In the genomic region with DNA sequence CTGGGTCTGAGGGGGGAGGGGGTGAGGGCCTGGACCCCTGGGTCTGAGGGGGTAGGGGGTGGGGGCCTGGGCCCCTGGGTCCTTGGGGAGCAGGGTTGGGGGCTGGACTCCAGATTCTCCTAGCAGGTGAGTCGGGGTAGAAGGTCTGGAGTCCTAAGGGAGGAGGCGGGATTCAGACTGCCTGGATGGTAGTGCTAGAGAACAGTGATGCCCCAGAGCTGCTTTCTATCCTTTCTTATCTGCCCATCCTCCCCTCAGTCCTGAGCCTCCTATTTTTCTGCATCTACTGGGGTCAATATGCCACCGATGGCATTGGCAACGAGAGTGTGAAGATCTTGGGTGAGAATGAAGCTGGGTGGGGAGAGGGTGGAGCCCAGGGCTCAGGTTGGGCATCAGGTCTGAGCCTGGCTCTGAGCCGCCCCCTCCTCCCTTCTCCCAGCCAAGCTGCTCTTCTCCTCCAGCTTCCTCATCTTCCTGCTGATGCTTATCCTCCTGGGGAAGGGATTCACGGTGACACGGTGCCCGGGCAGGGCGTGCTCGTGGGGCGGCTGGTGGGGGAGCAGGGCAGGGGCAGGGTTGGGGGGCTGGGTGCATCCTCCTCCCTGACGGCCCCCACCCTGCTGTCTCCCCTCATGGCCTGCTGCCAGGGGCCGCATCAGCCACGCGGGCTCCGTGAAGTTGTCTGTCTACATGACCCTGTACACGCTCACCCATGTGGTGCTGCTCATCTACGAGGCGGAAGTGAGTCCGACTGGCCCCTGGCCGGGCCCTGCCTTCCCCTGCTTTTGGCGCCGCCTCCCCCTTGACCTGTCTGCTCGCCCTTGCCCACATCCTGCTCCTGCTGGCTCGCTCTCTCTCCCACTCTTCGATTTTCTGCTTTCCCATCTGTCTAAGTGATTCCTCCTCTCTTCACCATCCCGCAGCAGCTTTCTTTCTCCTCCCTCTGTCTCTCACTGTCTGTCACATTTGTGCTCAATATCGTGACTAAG, we compare ENCODE assay signal across 10 cellular contexts. TPM values are rescaled to one million over a fixed set of nuclear protein-coding genes. Genes with fewer than 3 reads are reported as not detected.
DNase-seq lines count a peak whose midpoint lies in the region; ATAC-seq, FAIRE-seq and TF ChIP-seq lines count a peak whose summit lies in the region.
"Had no signal": no experiment of that assay in that cellular context is flagged by ENCODE, and none has a peak within 500 bp of the region (broad histone marks: within the 10 kb centered on the region; RNA-seq: fewer than 3 reads in every experiment).

No MANE protein-coding gene starts in this region.

- no peaks in the 10 kb centered on the region for H3K27me3 ChIP-seq in breast epithelium
- peaks cover 2 to 51% (median 27%) of the 10 kb centered on the region in 3 donors for H3K27me3 ChIP-seq in stomach

- 31 to 40% (median 36%) methylated on average over 18 to 28 of the region's 28 CpGs for WGBS in stomach, 5 donors

- no peak overlapping the region for H3K27ac ChIP-seq in breast epithelium
- no peak overlapping the region for H3K27ac ChIP-seq in stomach

- peaks cover 12% of the 10 kb centered on the region for H3K4me1 Mint-ChIP-seq in MCF 10A (ENCODE audit: insufficient read depth, unreplicated experiment)
- peaks cover 21 to 27% of the 10 kb centered on the region in 2 donors for H3K4me1 Mint-ChIP-seq in effector memory CD8-positive, alpha-beta T cell (ENCODE audit: low read depth in 2 of 2)

- H3K36me3 ChIP-seq in breast epithelium (no peaks in the 10 kb centered on the region), stomach (no peaks in the 10 kb centered on the region)

- POLR2A ChIA-PET in MCF 10A (lab: Yijun Ruan, JAX) = no interaction called here

- H3K27ac Mint-ChIP-seq in MCF 10A (ENCODE audit: low read depth, unreplicated experiment) = no peak overlapping the region
- no peak overlapping the region for H3K27ac Mint-ChIP-seq in effector memory CD8-positive, alpha-beta T cell

- H3K36me3 Mint-ChIP-seq in MCF 10A (ENCODE audit: insufficient read depth, unreplicated experiment) = peaks cover 6% of the 10 kb centered on the region
- no peaks in the 10 kb centered on the region for H3K36me3 Mint-ChIP-seq in effector memory CD8-positive, alpha-beta T cell (ENCODE audit: insufficient read depth)

- no TSS peak for BruUV-seq in MCF 10A (replicated peaks; lab: Mats Ljungman, UMichigan)

- peak; percentile 32 for ATAC-seq in effector memory CD8-positive, alpha-beta T cell (replicated peaks)
- ATAC-seq: HCT116 had no signal

- peak overlapping the region; percentile 6 for H3K4me3 Mint-ChIP-seq in MCF 10A (ENCODE audit: unreplicated experiment)
- peak overlapping the region; percentile 39 to 40 for H3K4me3 Mint-ChIP-seq in effector memory CD8-positive, alpha-beta T cell

- peak overlapping the region in 1 of 3 donors; percentile 31 for H3K4me3 ChIP-seq in breast epithelium
- no peak overlapping the region for H3K4me3 ChIP-seq in stomach

- H3K4me1 ChIP-seq in breast epithelium = no peaks in the 10 kb centered on the region
- peaks cover 13 to 23% (median 18%) of the 10 kb centered on the region in 4 donors for H3K4me1 ChIP-seq in stomach

- H3K9me3 ChIP-seq in breast epithelium = no peaks in the 10 kb centered on the region
- no peaks in the 10 kb centered on the region for H3K9me3 ChIP-seq in stomach

- DNase-seq in MCF 10A (ENCODE audit: unreplicated experiment) (no peak), breast epithelium (ENCODE audit: low spot score in 2 of 2) (no peak), NOMO-1 treated with DMSO at 0.1 percent for 48 hours (lab: John Stamatoyannopoulos, UW; ENCODE audit: unreplicated experiment) (peak; percentile 59), urothelium cell line (ENCODE audit: low spot score) (peak; percentile 70), NCI-H345 treated with DMSO at 0.1 percent for 48 hours (lab: John Stamatoyannopoulos, UW; ENCODE audit: unreplicated experiment) (no peak), COR-L47 (lab: John Stamatoyannopoulos, UW) (no peak), stomach (no peak)
- no peak for DNase-seq in effector memory CD8-positive, alpha-beta T cell
- DNase-seq: NCI-H1436 had no signal

- CTCF ChIA-PET in MCF 10A (lab: Yijun Ruan, JAX) = interaction anchor here (0.5 to 1.9 kb wide), 4 partner anchors 20 to 191 kb away, joined by 3 to 5 read pairs (median 3); no protein-coding TSS in a partner anchor

- TF ChIP-seq EP300 in stomach (IDR thresholded peaks at IDR 0.05) = no peak

- H3K9me3 Mint-ChIP-seq in MCF 10A (ENCODE audit: unreplicated experiment) = no peaks in the 10 kb centered on the region
- no peaks in the 10 kb centered on the region for H3K9me3 Mint-ChIP-seq in effector memory CD8-positive, alpha-beta T cell

- TF ChIP-seq POLR2A in breast epithelium (IDR thresholded peaks at IDR 0.05) (no peak), stomach (IDR thresholded peaks at IDR 0.05) (no peak)

- peaks cover 13% of the 10 kb centered on the region for H3K27me3 Mint-ChIP-seq in MCF 10A (ENCODE audit: insufficient read depth, unreplicated experiment)
- H3K27me3 Mint-ChIP-seq in effector memory CD8-positive, alpha-beta T cell = peaks cover 28 to 41% of the 10 kb centered on the region in 2 donors

- TF ChIP-seq CTCF in MCF 10A (IDR thresholded peaks at IDR 0.05; ENCODE audit: unreplicated experiment) (no peak), breast epithelium (IDR thresholded peaks at IDR 0.05) (no peak), stomach (IDR thresholded peaks at IDR 0.05) (no peak)

- intact Hi-C loops in MCF 10A (cut with micrococcal nuclease) (no loop called here), breast epithelium (cut with DNase I; ENCODE audit: low total_unique reads) (no loop called here), stomach (cut with DNase I; ENCODE audit: low total_unique reads) (no loop called here)

- FAIRE-seq in urothelium cell line (lab: Jason Lieb, UNC) = peak; percentile 63

RNA-seq across cellular contexts. Expression of gene TMEM145, which starts 3.4 kb away (rescaled TPM):
- total RNA-seq in MCF 10A (2022) (not detected in 2 replicates), breast epithelium (under 1 TPM in 2 of 3 donors, not detected in 1; 0.33 to 0.59 TPM), stomach (10 to 100 TPM in 1 of 5 donors, under 1 TPM in 1, not detected in 3; 0.37 to 44.3 TPM)
- 1 to 10 TPM in 1 of 3 donors, under 1 TPM in 2; 0.50 to 1.1 (median 0.61) TPM for polyA plus RNA-seq in stomach

RNA-seq across cellular contexts. Expression of gene MEGF8, which starts 8.9 kb away (rescaled TPM):
- total RNA-seq in MCF 10A (2022) = 13.0 and 20.6 TPM in 2 replicates
- 10 to 100 TPM in 2 of 3 donors, 1 to 10 TPM in 1; 9.7 to 15.5 (median 10.8) TPM for total RNA-seq in breast epithelium
- total RNA-seq in stomach = 10 to 100 TPM; 12.3 to 46.3 (median 21.0) TPM
- polyA plus RNA-seq in stomach = 1 to 10 TPM; 2.6 to 5.2 (median 3.6) TPM

RNA-seq across cellular contexts. Expression of gene PAFAH1B3, which starts 14.1 kb away (rescaled TPM):
- 9.5 and 30.6 TPM in 2 replicates for total RNA-seq in MCF 10A (2022)
- total RNA-seq in breast epithelium = 10 to 100 TPM in 2 of 3 donors, 1 to 10 TPM in 1; 7.5 to 32.4 (median 28.5) TPM
- 10 to 100 TPM in 3 of 5 donors, 1 to 10 TPM in 1, not detected in 1; 7.5 to 58.1 (median 17.9) TPM for total RNA-seq in stomach
- polyA plus RNA-seq in stomach = 10 to 100 TPM; 33.4 to 37.1 (median 34.3) TPM

RNA-seq across cellular contexts. Expression of gene PRR19, which starts 14.6 kb away (rescaled TPM):
- 0.30 and 0.64 TPM in 2 replicates for total RNA-seq in MCF 10A (2022)
- total RNA-seq in breast epithelium = 1 to 10 TPM in 1 of 3 donors, under 1 TPM in 2; 0.33 to 2.6 (median 0.48) TPM
- total RNA-seq in stomach = not detected
- polyA plus RNA-seq in stomach = under 1 TPM in 2 of 3 donors, not detected in 1; 0.68 to 0.98 TPM

RNA-seq across cellular contexts. Expression of gene CIC, which starts 47.5 kb away (rescaled TPM):
- total RNA-seq in MCF 10A (2022) (66.9 and 67.9 TPM in 2 replicates), breast epithelium (10 to 100 TPM; 20.2 to 25.6 (median 24.9) TPM), stomach (10 to 100 TPM; 19.8 to 60.3 (median 39.1) TPM)
- polyA plus RNA-seq in stomach = 10 to 100 TPM; 15.4 to 31.8 (median 21.5) TPM

Comparison
In these comparisons a context has a peak if more than half of its experiments do, and no peak if none do; other contexts are left out.
1. DNase-seq: peak in NOMO-1 treated with DMSO at 0.1 percent for 48 hours (single experiment) and urothelium cell line (single experiment); none in MCF 10A (single experiment), breast epithelium (0 of 2), effector memory CD8-positive, alpha-beta T cell (0 of 3), NCI-H345 treated with DMSO at 0.1 percent for 48 hours (single experiment), COR-L47 (single experiment) and stomach (single experiment).